In genomic region chr4:97984545-97985131, GRCh38 we compare ENCODE assay signal across 13 cellular contexts.
A peak's percentile ranks its signal among the peaks of the same experiment; 100 is the strongest.
DNase-seq lines count a peak whose midpoint lies in the region; ATAC-seq and TF ChIP-seq lines count a peak whose summit lies in the region.
"Had no signal": no experiment of that assay in that cellular context is flagged by ENCODE, and none has a peak within 500 bp of the region (broad histone marks: within the 10 kb centered on the region; RNA-seq: fewer than 3 reads in every experiment).

No MANE protein-coding gene starts in this region.

- no peaks in the 10 kb centered on the region for H3K9me3 Mint-ChIP-seq in natural killer cell treated with Interleukin-12 subunit alpha and Interleukin-12 subunit beta and Interleukin-15 and Interleukin-18, amount 100 ng/mL, for 72 hours

- no peaks in the 10 kb centered on the region for H3K36me3 Mint-ChIP-seq in natural killer cell treated with Interleukin-12 subunit alpha and Interleukin-12 subunit beta and Interleukin-15 and Interleukin-18, amount 100 ng/mL, for 72 hours

- no peaks in the 10 kb centered on the region for H3K27me3 ChIP-seq in RWPE2 (ENCODE audit: insufficient read depth, poor library complexity, severe bottlenecking)
- H3K27me3 ChIP-seq: BLaER1 treated with 17β-estradiol and CSF1 and Interleukin-3, amounts not matched to agents 10 nM and 100 nM; stomach had no signal

- TF ChIP-seq CTCF in 22Rv1 (IDR thresholded peaks at IDR 0.05) (peak; percentile 35), GM12873 (IDR thresholded peaks at IDR 0.05; ENCODE audit: insufficient read depth, low read depth, low read length, missing control alignments) (peak; percentile 42), RWPE2 (IDR thresholded peaks at IDR 0.05; ENCODE audit: poor library complexity, severe bottlenecking) (peak; percentile 37), foreskin fibroblast (IDR thresholded peaks at IDR 0.05; ENCODE audit: low read depth, low read length) (peak; percentile 3)

- no peaks in the 10 kb centered on the region for H3K36me3 ChIP-seq in RWPE2 (ENCODE audit: low read depth)
- H3K36me3 ChIP-seq: BLaER1 treated with 17β-estradiol and CSF1 and Interleukin-3, amounts not matched to agents 10 nM and 100 nM; stomach had no signal

- H3K4me1 ChIP-seq in RWPE2 (ENCODE audit: insufficient read depth, poor library complexity, severe bottlenecking): no peaks in the 10 kb centered on the region
- H3K4me1 ChIP-seq: stomach had no signal

- H3K4me3 ChIP-seq in RWPE2 (ENCODE audit: severe bottlenecking): no peak overlapping the region
- H3K4me3 ChIP-seq in foreskin fibroblast (ENCODE audit: low read depth in 1 of 2, low read length in 2 of 2): no peak overlapping the region
- H3K4me3 ChIP-seq: BLaER1 treated with 17β-estradiol and CSF1 and Interleukin-3, amounts not matched to agents 10 nM and 100 nM; coronary artery; stomach had no signal

- H3K27ac ChIP-seq in 22Rv1 (no peak overlapping the region), RWPE2 (ENCODE audit: poor library complexity, severe bottlenecking) (no peak overlapping the region)
- H3K27ac ChIP-seq: BLaER1 treated with 17β-estradiol and CSF1 and Interleukin-3, amounts not matched to agents 10 nM and 100 nM; coronary artery; stomach had no signal

- TF ChIP-seq POLR2A in GM18505 (IDR thresholded peaks at IDR 0.05; ENCODE audit: borderline replicate concordance, extremely low read depth, insufficient read depth, insufficient read length): no peak

- H3K4me1 Mint-ChIP-seq in natural killer cell treated with Interleukin-12 subunit alpha and Interleukin-12 subunit beta and Interleukin-15 and Interleukin-18, amount 100 ng/mL, for 72 hours (ENCODE audit: low read depth in 2 of 2): no peaks in the 10 kb centered on the region

- no peak for DNase-seq in RWPE2 (ENCODE audit: low spot score)
- no peak for DNase-seq in foreskin fibroblast
- DNase-seq in NOMO-1 (lab: John Stamatoyannopoulos, UW; ENCODE audit: unreplicated experiment in 2 of 2): no peak
- no peak for DNase-seq in natural killer cell treated with Interleukin-12 subunit alpha and Interleukin-12 subunit beta and Interleukin-15 and Interleukin-18, amount 100 ng/mL, for 72 hours (ENCODE audit: low spot score)
- DNase-seq in NCI-H748 treated with DMSO at 0.1 percent for 48 hours (lab: John Stamatoyannopoulos, UW): no peak
- DNase-seq: activated T-cell treated with anti-CD3 and anti-CD28 coated beads, Interleukin-2, amount 50 U/mL, for 48 hours; stomach; T-helper 9 cell had no signal

- no peak overlapping the region for H3K27ac Mint-ChIP-seq in natural killer cell treated with Interleukin-12 subunit alpha and Interleukin-12 subunit beta and Interleukin-15 and Interleukin-18, amount 100 ng/mL, for 72 hours

- H3K27me3 Mint-ChIP-seq in natural killer cell treated with Interleukin-12 subunit alpha and Interleukin-12 subunit beta and Interleukin-15 and Interleukin-18, amount 100 ng/mL, for 72 hours: no peaks in the 10 kb centered on the region

- ATAC-seq in RWPE2 (ENCODE audit: low read depth) (no peak), GM18505 (IDR thresholded peaks at IDR 0.05; ENCODE audit: unreplicated experiment) (no peak)
- no peak for ATAC-seq in natural killer cell treated with Interleukin-12 subunit alpha and Interleukin-12 subunit beta and Interleukin-15 and Interleukin-18, amount 100 ng/mL, for 72 hours

- no peak overlapping the region for H3K4me3 Mint-ChIP-seq in natural killer cell treated with Interleukin-12 subunit alpha and Interleukin-12 subunit beta and Interleukin-15 and Interleukin-18, amount 100 ng/mL, for 72 hours

- H3K9me3 ChIP-seq in RWPE2 (ENCODE audit: severe bottlenecking): no peaks in the 10 kb centered on the region
- H3K9me3 ChIP-seq: BLaER1 treated with 17β-estradiol and CSF1 and Interleukin-3, amounts not matched to agents 10 nM and 100 nM; stomach had no signal
